ENCODE assay signal across 32 cellular contexts in genomic region chr14:99296517-99296916, GRCh38.
"Had no signal": no experiment of that assay in that cellular context is flagged by ENCODE, and none has a peak within 500 bp of the region (broad histone marks: within the 10 kb centered on the region; RNA-seq: fewer than 3 reads in every experiment).

No MANE protein-coding gene starts in this region.

- H3K4me3 Mint-ChIP-seq: activated B cell treated with CpG ODN at 0.5 μM for 24 hours; activated naive CD4-positive, alpha-beta T cell treated with anti-CD3 and anti-CD28 coated beads for 36 hours; activated naive CD8-positive, alpha-beta T cell treated with anti-CD3 and anti-CD28 coated beads for 36 hours; mesothelial cell of epicardium; naive B cell; nephron progenitor cell; stimulated activated memory B cell treated with anti-CD40 and anti-IgM and Interleukin-4, amounts not matched to agents 10 μg/mL and 1 μg/mL and 100 μg/mL, for 72 hours; T-helper 17 cell had no signal

- H3K27me3 ChIP-seq: adrenal gland, body of pancreas, colonic mucosa, gastrocnemius medialis, neutrophil, ovary, thyroid gland, upper lobe of right lung had no signal

- H3K27ac Mint-ChIP-seq: activated B cell treated with CpG ODN at 0.5 μM for 24 hours; activated naive CD4-positive, alpha-beta T cell treated with anti-CD3 and anti-CD28 coated beads for 36 hours; activated naive CD8-positive, alpha-beta T cell treated with anti-CD3 and anti-CD28 coated beads for 36 hours; mesothelial cell of epicardium; naive B cell; nephron progenitor cell; stimulated activated memory B cell treated with anti-CD40 and anti-IgM and Interleukin-4, amounts not matched to agents 10 μg/mL and 1 μg/mL and 100 μg/mL, for 72 hours; T-helper 17 cell had no signal

- H3K27me3 Mint-ChIP-seq: activated B cell treated with CpG ODN at 0.5 μM for 24 hours had no signal

- H3K9me3 ChIP-seq: adrenal gland, body of pancreas, colonic mucosa, gastrocnemius medialis, neutrophil, ovary, prostate gland, thyroid gland had no signal

- H3K4me2 ChIP-seq: smooth muscle cell had no signal

- H3K36me3 Mint-ChIP-seq: mesothelial cell of epicardium had no signal

- H3K4me1 ChIP-seq: adrenal gland, body of pancreas, colonic mucosa, gastrocnemius medialis, prostate gland, stomach, thyroid gland, upper lobe of right lung had no signal

- ATAC-seq: body of pancreas; gastrocnemius medialis; left ventricle myocardium superior; stimulated activated memory B cell treated with anti-CD40 and anti-IgM and Interleukin-4, amounts not matched to agents 10 μg/mL and 1 μg/mL and 100 μg/mL, for 72 hours; T-helper 17 cell; upper lobe of right lung had no signal

- H3K36me3 ChIP-seq: adrenal gland, colonic mucosa, gastrocnemius medialis, neutrophil, ovary, prostate gland, stomach, thyroid gland, upper lobe of right lung had no signal

- DNase-seq: activated B cell treated with CpG ODN at 0.5 μM for 24 hours; activated CD4-positive, alpha-beta T cell treated with anti-CD3 and anti-CD28 coated beads, Interleukin-2, amount 50 U/mL, for 4 hours; activated effector memory CD4-positive, alpha-beta T cell treated with Interleukin-2 at 50 U/mL for 16 hours; activated naive CD4-positive, alpha-beta T cell treated with anti-CD3 and anti-CD28 coated beads for 36 hours; activated naive CD8-positive, alpha-beta T cell treated with anti-CD3 and anti-CD28 coated beads for 36 hours; activated T-cell treated with anti-CD3 and anti-CD28 coated beads for 4 hours; adrenal gland; aorta; body of pancreas; colonic mucosa; effector CD8-positive, alpha-beta T cell; erythroblast; gastrocnemius medialis; glutamatergic neuron; islet precursor cell; left ventricle myocardium superior; naive B cell; nephron progenitor cell; ovary; stimulated activated CD4-positive, alpha-beta T cell treated with anti-CD3 and anti-CD28 coated beads, Interleukin-1b, Interleukin-23, amount 100 ng/mL, for 48 hours; stimulated activated CD4-positive, alpha-beta T cell treated with anti-CD3 and anti-CD28 coated beads, Interleukin-4, amount 100 ng/mL, for 4 hours; stimulated activated CD8-positive, alpha-beta memory T cell treated with anti-CD3 and anti-CD28 coated beads, Interleukin-4, amount 100 ng/mL, for 48 hours; stomach; T-helper 17 cell; T1000; thyroid gland; upper lobe of right lung had no signal

- H3K4me1 Mint-ChIP-seq: activated B cell treated with CpG ODN at 0.5 μM for 24 hours; activated naive CD8-positive, alpha-beta T cell treated with anti-CD3 and anti-CD28 coated beads for 36 hours; mesothelial cell of epicardium; naive B cell; nephron progenitor cell; stimulated activated memory B cell treated with anti-CD40 and anti-IgM and Interleukin-4, amounts not matched to agents 10 μg/mL and 1 μg/mL and 100 μg/mL, for 72 hours; T-helper 17 cell had no signal

- H3K4me3 ChIP-seq: adrenal gland, body of pancreas, colonic mucosa, gastrocnemius medialis, ovary, prostate gland, smooth muscle cell, stomach, thyroid gland, upper lobe of right lung had no signal

- H3K27ac ChIP-seq: adrenal gland, body of pancreas, colonic mucosa, gastrocnemius medialis, neutrophil, ovary, prostate gland, stomach, thyroid gland, upper lobe of right lung had no signal
